In the genomic region with DNA sequence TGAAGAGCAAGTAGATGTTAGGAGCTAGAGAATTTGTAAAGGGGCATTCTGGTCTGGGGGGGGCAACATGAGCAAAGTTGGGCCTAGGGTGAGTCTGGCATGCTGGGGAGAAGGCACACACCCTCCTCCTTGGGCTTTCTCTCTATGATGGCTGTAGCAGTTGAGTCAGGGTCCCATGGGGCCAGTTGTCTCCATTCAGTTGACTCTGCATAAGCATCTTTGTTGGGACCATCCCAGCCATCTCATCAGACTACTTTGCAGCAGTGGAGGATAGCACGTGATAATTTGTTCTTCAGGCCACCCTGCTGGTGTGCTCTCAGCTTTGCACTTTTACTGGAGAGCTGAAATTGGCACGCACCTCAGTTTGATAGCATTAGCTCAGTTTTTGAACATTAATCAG, we compare ENCODE assay signal across 26 cellular contexts. TPM values are rescaled to one million over a fixed set of nuclear protein-coding genes. Genes with fewer than 3 reads are reported as not detected.
"Had no signal": no experiment of that assay in that cellular context is flagged by ENCODE, and none has a peak within 500 bp of the region (broad histone marks: within the 10 kb centered on the region; RNA-seq: fewer than 3 reads in every experiment).

No MANE protein-coding gene starts in this region.

- FAIRE-seq: islet of Langerhans had no signal

- H3K4me3 ChIP-seq: heart left ventricle, left ventricle myocardium inferior, lung, ovary, right atrium auricular region, skin epidermis, suprapubic skin, tibial nerve, vagina had no signal

- H3K9me3 Mint-ChIP-seq: stimulated activated naive CD8-positive, alpha-beta T cell treated with anti-CD3 and anti-CD28 coated beads, Interleukin-15, Interleukin-2, amounts not matched to agents 100 ng/mL and 50 ng/mL, for 24 hours; type B pancreatic cell had no signal

- H3K27ac ChIP-seq: heart left ventricle, left ventricle myocardium inferior, neutrophil, ovary, right atrium auricular region, skin epidermis, suprapubic skin, tibial nerve, vagina had no signal

- H3K4me1 ChIP-seq: right atrium auricular region, vagina had no signal

- H3K4me1 Mint-ChIP-seq: immature natural killer cell; memory B cell; naive thymus-derived CD8-positive, alpha-beta T cell; stimulated activated effector memory CD8-positive, alpha-beta T cell treated with anti-CD3 and anti-CD28 coated beads, Interleukin-12 subunit alpha, Interleukin-12 subunit beta, amount 100 ng/mL, for 72 hours had no signal

- H3K36me3 ChIP-seq: heart left ventricle, neutrophil, ovary, right atrium auricular region, suprapubic skin, vagina had no signal

- H3K27me3 ChIP-seq: heart left ventricle, neutrophil, ovary, right atrium auricular region, suprapubic skin, tibial nerve, vagina had no signal

- DNase-seq: heart left ventricle; immature natural killer cell; kidney; left colon; left ventricle myocardium inferior; naive thymus-derived CD8-positive, alpha-beta T cell; occipital lobe; ovary; stimulated activated CD4-positive, alpha-beta T cell treated with anti-CD3 and anti-CD28 coated beads, Interleukin-4, amount 100 ng/mL, for 24 hours; stimulated activated naive CD4-positive, alpha-beta T cell had no signal

- ATAC-seq: heart left ventricle; left colon; naive thymus-derived CD8-positive, alpha-beta T cell; sciatic nerve; stimulated activated effector memory CD8-positive, alpha-beta T cell treated with anti-CD3 and anti-CD28 coated beads, Interleukin-12 subunit alpha, Interleukin-12 subunit beta, amount 100 ng/mL, for 72 hours had no signal

- H3K9me3 ChIP-seq: neutrophil, ovary, suprapubic skin, vagina had no signal

- H3K36me3 Mint-ChIP-seq: immature natural killer cell; memory B cell; naive thymus-derived CD8-positive, alpha-beta T cell; stimulated activated effector memory CD8-positive, alpha-beta T cell treated with anti-CD3 and anti-CD28 coated beads, Interleukin-12 subunit alpha, Interleukin-12 subunit beta, amount 100 ng/mL, for 72 hours; type B pancreatic cell had no signal

- H3K27me3 Mint-ChIP-seq: progenitor cell of endocrine pancreas had no signal

- H3K27ac Mint-ChIP-seq: immature natural killer cell; memory B cell; naive thymus-derived CD8-positive, alpha-beta T cell; nephron; progenitor cell of endocrine pancreas; stimulated activated effector memory CD8-positive, alpha-beta T cell treated with anti-CD3 and anti-CD28 coated beads, Interleukin-12 subunit alpha, Interleukin-12 subunit beta, amount 100 ng/mL, for 72 hours; stimulated activated naive CD8-positive, alpha-beta T cell treated with anti-CD3 and anti-CD28 coated beads, Interleukin-15, Interleukin-2, amounts not matched to agents 100 ng/mL and 50 ng/mL, for 24 hours; type B pancreatic cell had no signal

- H3K4me3 Mint-ChIP-seq: immature natural killer cell; memory B cell; naive thymus-derived CD8-positive, alpha-beta T cell; nephron; neural crest cell; stimulated activated effector memory CD8-positive, alpha-beta T cell treated with anti-CD3 and anti-CD28 coated beads, Interleukin-12 subunit alpha, Interleukin-12 subunit beta, amount 100 ng/mL, for 72 hours; stimulated activated naive CD8-positive, alpha-beta T cell treated with anti-CD3 and anti-CD28 coated beads, Interleukin-15, Interleukin-2, amounts not matched to agents 100 ng/mL and 50 ng/mL, for 24 hours; type B pancreatic cell had no signal

RNA-seq across cellular contexts. Expression of a gene that starts 55.2 kb away (rescaled TPM):
- total RNA-seq: naive thymus-derived CD8-positive, alpha-beta T cell had no signal
